ENCODE assay signal across 9 cellular contexts in the genomic region with DNA sequence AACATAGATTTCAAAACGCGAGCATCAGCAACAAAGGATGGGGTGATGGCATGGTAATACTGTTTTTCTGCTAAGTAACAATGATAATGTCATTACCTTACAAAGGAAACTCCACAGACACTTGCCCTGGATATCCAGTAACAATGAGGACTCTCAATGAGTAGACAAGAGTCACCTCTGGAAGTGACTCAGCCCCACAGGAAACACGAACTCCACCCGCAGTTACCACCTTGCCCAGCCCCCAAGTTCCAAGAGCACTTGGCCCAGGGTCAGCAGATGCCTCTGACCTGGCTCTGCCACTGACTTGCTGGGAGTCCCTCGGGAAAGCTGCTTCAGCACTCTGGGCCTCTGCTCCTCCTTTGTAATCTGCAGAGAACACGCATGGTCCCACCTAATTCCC.
DNase-seq lines count a peak whose midpoint lies in the region; ATAC-seq lines count a peak whose summit lies in the region.
"Had no signal": no experiment of that assay in that cellular context is flagged by ENCODE, and none has a peak within 500 bp of the region (broad histone marks: within the 10 kb centered on the region; RNA-seq: fewer than 3 reads in every experiment).

No MANE protein-coding gene starts in this region.

- ATAC-seq in activated CD4-positive, alpha-beta T cell treated with anti-CD3 and anti-CD28 coated beads for 36 hours: peak; percentile 86
- ATAC-seq in left colon: peak; percentile 56
- peak; percentile 83 for ATAC-seq in stimulated activated naive CD8-positive, alpha-beta T cell treated with anti-CD3 and anti-CD28 coated beads, Interleukin-15, Interleukin-2, amounts not matched to agents 100 U/mL and 50 U/mL, for 24 hours
- ATAC-seq in GM18870 (IDR thresholded peaks at IDR 0.05; ENCODE audit: unreplicated experiment): no peak
- no peak for ATAC-seq in HG02938 (IDR thresholded peaks at IDR 0.05; ENCODE audit: unreplicated experiment)

- POLR2A ChIA-PET in activated CD4-positive, alpha-beta T cell treated with anti-CD3 and anti-CD28 coated beads for 36 hours (lab: Charles Lee): interaction anchor here (0.6 kb wide), 1 partner anchor 46 kb away, joined by 5 read pairs; no protein-coding TSS in a partner anchor

- peak; percentile 59 for DNase-seq in activated CD4-positive, alpha-beta T cell treated with anti-CD3 and anti-CD28 coated beads for 36 hours
- DNase-seq in activated CD4-positive, alpha-beta T cell treated with anti-CD3 and anti-CD28 coated beads for 1 hour: no peak
- DNase-seq in activated T-cell treated with anti-CD3 and anti-CD28 coated beads, Interleukin-2, amount 50 U/mL, for 1 hour: peak; percentile 20
- DNase-seq in left colon: peak in 1 of 2 donors; percentile 6
- peak; percentile 52 for DNase-seq in stimulated activated naive CD8-positive, alpha-beta T cell treated with anti-CD3 and anti-CD28 coated beads, Interleukin-15, Interleukin-2, amounts not matched to agents 100 U/mL and 50 U/mL, for 24 hours
- DNase-seq in OCI-M1 (lab: John Stamatoyannopoulos, UW): no peak
- DNase-seq: NCI-H748 treated with DMSO at 0.1 percent for 48 hours had no signal

- intact Hi-C loops in activated CD4-positive, alpha-beta T cell treated with anti-CD3 and anti-CD28 coated beads for 36 hours (cut with DNase I, micrococcal nuclease): loop anchor here (1.0 to 5.0 kb wide), 3 partner anchors 17 to 58 kb away; no protein-coding TSS in a partner anchor
- intact Hi-C loops in left colon (cut with DNase I, micrococcal nuclease): no loop called here

- peaks cover 21% of the 10 kb centered on the region for H3K36me3 Mint-ChIP-seq in activated CD4-positive, alpha-beta T cell treated with anti-CD3 and anti-CD28 coated beads for 36 hours (ENCODE audit: low read depth)

- no peaks in the 10 kb centered on the region for H3K9me3 Mint-ChIP-seq in activated CD4-positive, alpha-beta T cell treated with anti-CD3 and anti-CD28 coated beads for 36 hours (ENCODE audit: low read depth)

- H3K27ac Mint-ChIP-seq in activated CD4-positive, alpha-beta T cell treated with anti-CD3 and anti-CD28 coated beads for 36 hours: peak overlapping the region; percentile 88

- no peaks in the 10 kb centered on the region for H3K27me3 Mint-ChIP-seq in activated CD4-positive, alpha-beta T cell treated with anti-CD3 and anti-CD28 coated beads for 36 hours

- H3K4me3 Mint-ChIP-seq in activated CD4-positive, alpha-beta T cell treated with anti-CD3 and anti-CD28 coated beads for 36 hours: no peak overlapping the region

- CTCF ChIA-PET in activated CD4-positive, alpha-beta T cell treated with anti-CD3 and anti-CD28 coated beads for 36 hours (lab: Charles Lee): interaction anchor here (1.0 to 1.1 kb wide), 2 partner anchors 13 to 18 kb away, joined by 3 read pairs; no protein-coding TSS in a partner anchor

- peaks cover 71% of the 10 kb centered on the region for H3K4me1 Mint-ChIP-seq in activated CD4-positive, alpha-beta T cell treated with anti-CD3 and anti-CD28 coated beads for 36 hours

Comparison
In these comparisons a context has a peak if more than half of its experiments do, and no peak if none do; other contexts are left out.
1. DNase-seq: peak in activated CD4-positive, alpha-beta T cell treated with anti-CD3 and anti-CD28 coated beads for 36 hours (single experiment), activated T-cell treated with anti-CD3 and anti-CD28 coated beads, Interleukin-2, amount 50 U/mL, for 1 hour (single experiment) and stimulated activated naive CD8-positive, alpha-beta T cell treated with anti-CD3 and anti-CD28 coated beads, Interleukin-15, Interleukin-2, amounts not matched to agents 100 U/mL and 50 U/mL, for 24 hours (single experiment); none in activated CD4-positive, alpha-beta T cell treated with anti-CD3 and anti-CD28 coated beads for 1 hour (single experiment) and OCI-M1 (single experiment).
2. ATAC-seq: peak in activated CD4-positive, alpha-beta T cell treated with anti-CD3 and anti-CD28 coated beads for 36 hours (single experiment), left colon (single experiment) and stimulated activated naive CD8-positive, alpha-beta T cell treated with anti-CD3 and anti-CD28 coated beads, Interleukin-15, Interleukin-2, amounts not matched to agents 100 U/mL and 50 U/mL, for 24 hours (single experiment); none in GM18870 (single experiment) and HG02938 (single experiment).
3. intact Hi-C loops: an anchor here in activated CD4-positive, alpha-beta T cell treated with anti-CD3 and anti-CD28 coated beads for 36 hours (1.0 to 5.0 kb wide); none called in left colon.